In the genomic region with DNA sequence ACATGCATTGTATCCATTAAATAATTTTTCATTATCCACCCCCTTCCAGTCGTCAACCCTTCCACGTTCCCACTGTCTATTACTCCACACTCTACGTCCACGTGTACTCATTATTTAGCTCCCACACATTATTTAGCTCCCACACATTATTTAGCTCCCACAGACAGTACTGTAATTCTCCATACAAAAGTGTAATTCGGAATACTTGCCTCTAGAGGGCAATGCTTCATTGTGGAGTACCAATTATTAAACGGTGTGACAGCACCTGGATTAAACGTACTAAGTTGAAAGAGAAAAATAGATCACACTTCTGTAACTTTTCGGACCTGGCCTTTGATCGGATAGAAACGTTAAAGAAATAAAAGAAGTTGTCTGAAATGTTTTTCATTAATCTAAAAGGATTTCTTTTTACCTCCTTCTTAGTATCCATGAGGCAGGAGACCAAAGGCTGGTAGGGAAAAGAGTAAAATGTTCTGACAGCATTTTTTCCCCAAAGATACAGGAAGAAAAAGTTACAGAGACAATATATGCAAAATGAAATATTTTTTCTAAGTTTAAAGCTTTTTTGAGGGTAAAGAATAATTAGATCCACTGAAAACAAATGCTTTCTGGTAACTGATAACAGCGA, we compare ENCODE assay signal across 9 cellular contexts.
DNase-seq lines count a peak whose midpoint lies in the region; ATAC-seq, FAIRE-seq and TF ChIP-seq lines count a peak whose summit lies in the region.
"Had no signal": no experiment of that assay in that cellular context is flagged by ENCODE, and none has a peak within 500 bp of the region (broad histone marks: within the 10 kb centered on the region; RNA-seq: fewer than 3 reads in every experiment).

No MANE protein-coding gene starts in this region.

- peak; percentile 40 for TF ChIP-seq CTCF in CD4-positive, alpha-beta T cell (IDR thresholded peaks at IDR 0.05)
- TF ChIP-seq CTCF in keratinocyte (optimal IDR thresholded peaks at IDR 0.05 in 1 of 3, IDR thresholded peaks at IDR 0.05 in 1 of 3, conservative IDR thresholded peaks at IDR 0.05 in 1 of 3; ENCODE audit: extremely low read depth in 1 of 3, insufficient read depth in 2 of 3, low read length in 3 of 3) = peak in 2 of 3 experiments; percentile 38 to 65

- dilution Hi-C loops in keratinocyte (cut with MboI; ENCODE audit: extremely low pct_ligation_motif_present, low sequenced_read_pairs) = no loop called here

- H3K4me3 Mint-ChIP-seq in CD4-positive, alpha-beta T cell = no peak overlapping the region
- no peak overlapping the region for H3K4me3 Mint-ChIP-seq in activated naive CD8-positive, alpha-beta T cell treated with anti-CD3 and anti-CD28 coated beads, Interleukin-2, amount 50 U/mL, for 24 hours

- H3K9me3 ChIP-seq in CD4-positive, alpha-beta T cell (ENCODE audit: control insufficient read depth, low read length) = no peaks in the 10 kb centered on the region
- no peaks in the 10 kb centered on the region for H3K9me3 ChIP-seq in keratinocyte (ENCODE audit: control insufficient read depth, low read depth, low read length)
- H3K9me3 ChIP-seq: neutrophil had no signal

- H3K36me3 Mint-ChIP-seq in CD4-positive, alpha-beta T cell (ENCODE audit: low read depth) = no peaks in the 10 kb centered on the region
- H3K36me3 Mint-ChIP-seq in activated naive CD8-positive, alpha-beta T cell treated with anti-CD3 and anti-CD28 coated beads, Interleukin-2, amount 50 U/mL, for 24 hours (ENCODE audit: low read depth) = no peaks in the 10 kb centered on the region

- DNase-seq in CD4-positive, alpha-beta T cell = no peak
- DNase-seq in NCI-H1694 treated with DMSO at 0.1 percent for 48 hours (lab: John Stamatoyannopoulos, UW) (peak; percentile 31), keratinocyte (ENCODE audit: low read depth, low spot score) (no peak), ureter (ENCODE audit: low spot score) (no peak), cerebellum (ENCODE audit: low spot score) (no peak)
- DNase-seq in activated naive CD8-positive, alpha-beta T cell treated with anti-CD3 and anti-CD28 coated beads, Interleukin-2, amount 50 U/mL, for 24 hours = no peak

- CTCF ChIA-PET in CD4-positive, alpha-beta T cell (lab: Charles Lee) = interaction anchor here (0.7 kb wide), 1 partner anchor 10 kb away, joined by 3 read pairs; no protein-coding TSS in a partner anchor

- no peaks in the 10 kb centered on the region for H3K4me1 Mint-ChIP-seq in CD4-positive, alpha-beta T cell (ENCODE audit: low read depth)
- no peaks in the 10 kb centered on the region for H3K4me1 Mint-ChIP-seq in activated naive CD8-positive, alpha-beta T cell treated with anti-CD3 and anti-CD28 coated beads, Interleukin-2, amount 50 U/mL, for 24 hours

- ATAC-seq in CD4-positive, alpha-beta T cell (ENCODE audit: poor library complexity) = peak; percentile 48
- ATAC-seq in GM18861 (IDR thresholded peaks at IDR 0.05; ENCODE audit: unreplicated experiment) (peak; percentile 95), HG02970 (IDR thresholded peaks at IDR 0.05; ENCODE audit: low FRiP score, unreplicated experiment) (peak; percentile 80)
- ATAC-seq in activated naive CD8-positive, alpha-beta T cell treated with anti-CD3 and anti-CD28 coated beads, Interleukin-2, amount 50 U/mL, for 24 hours = peak; percentile 71

- H3K27me3 Mint-ChIP-seq in CD4-positive, alpha-beta T cell = peaks cover 13% of the 10 kb centered on the region
- no peaks in the 10 kb centered on the region for H3K27me3 Mint-ChIP-seq in activated naive CD8-positive, alpha-beta T cell treated with anti-CD3 and anti-CD28 coated beads, Interleukin-2, amount 50 U/mL, for 24 hours

- H3K4me2 ChIP-seq in keratinocyte (ENCODE audit: control insufficient read depth, extremely low read depth, insufficient read depth, low read depth, low read length) = no peak overlapping the region

- no peaks in the 10 kb centered on the region for H3K27me3 ChIP-seq in CD4-positive, alpha-beta T cell (ENCODE audit: control insufficient read depth, insufficient read depth, low read length)
- H3K27me3 ChIP-seq in keratinocyte (ENCODE audit: control insufficient read depth, extremely low read depth, insufficient read depth, low read length) = no peaks in the 10 kb centered on the region
- H3K27me3 ChIP-seq: neutrophil had no signal

- no peaks in the 10 kb centered on the region for H4K20me1 ChIP-seq in keratinocyte (ENCODE audit: control insufficient read depth, extremely low read depth, insufficient read depth, low read length)

- FAIRE-seq in keratinocyte (lab: Jason Lieb, UNC) = peak; percentile 69

- H3K27ac Mint-ChIP-seq in CD4-positive, alpha-beta T cell = no peak overlapping the region
- no peak overlapping the region for H3K27ac Mint-ChIP-seq in activated naive CD8-positive, alpha-beta T cell treated with anti-CD3 and anti-CD28 coated beads, Interleukin-2, amount 50 U/mL, for 24 hours

- intact Hi-C loops in CD4-positive, alpha-beta T cell (cut with DNase I, micrococcal nuclease) = no loop called here

- H3K4me3 ChIP-seq in keratinocyte (ENCODE audit: control insufficient read depth in 2 of 3, extremely low read depth in 1 of 3, insufficient read depth in 2 of 3, low read depth in 1 of 3, low read length in 3 of 3) = no peak overlapping the region

- H2AFZ ChIP-seq in keratinocyte (ENCODE audit: control insufficient read depth, low read length) = no peak overlapping the region

- no peak overlapping the region for H3K27ac ChIP-seq in CD4-positive, alpha-beta T cell (ENCODE audit: low read depth, low read length)
- no peak overlapping the region for H3K27ac ChIP-seq in keratinocyte (ENCODE audit: control insufficient read depth, insufficient read depth, low read length)
- H3K27ac ChIP-seq: neutrophil had no signal

- H3K4me1 ChIP-seq in keratinocyte (ENCODE audit: control insufficient read depth, extremely low read depth, insufficient read depth, low read length) = no peaks in the 10 kb centered on the region

- H3K9ac ChIP-seq in keratinocyte (ENCODE audit: control insufficient read depth, extremely low read depth, insufficient read depth, low read length) = no peak overlapping the region

- no peaks in the 10 kb centered on the region for H3K9me3 Mint-ChIP-seq in CD4-positive, alpha-beta T cell
- H3K9me3 Mint-ChIP-seq in activated naive CD8-positive, alpha-beta T cell treated with anti-CD3 and anti-CD28 coated beads, Interleukin-2, amount 50 U/mL, for 24 hours = no peaks in the 10 kb centered on the region

- no peaks in the 10 kb centered on the region for H3K36me3 ChIP-seq in keratinocyte (ENCODE audit: control insufficient read depth in 2 of 2, extremely low read depth in 1 of 2, insufficient read depth in 2 of 2, low read length in 2 of 2)
- H3K36me3 ChIP-seq: neutrophil had no signal

- no peaks in the 10 kb centered on the region for H3K9me1 ChIP-seq in keratinocyte (ENCODE audit: control insufficient read depth, extremely low read depth, insufficient read depth, low read length)

- no peaks in the 10 kb centered on the region for H3K79me2 ChIP-seq in keratinocyte (ENCODE audit: control insufficient read depth, insufficient read depth, low read length)

- POLR2A ChIA-PET in CD4-positive, alpha-beta T cell (lab: Charles Lee) = no interaction called here
